Comparison of ENCODE assay signal across 1 cellular context in genomic region chr5:34686762-34687268, GRCh38.
TF ChIP-seq lines count a peak whose summit lies in the region.

No MANE protein-coding gene starts in this region.

TF ChIP-seq in SK-N-SH, 30 proteins besides CTCF, POLR2A, EP300 and RAD21 (continued from another document):
- TF ChIP-seq POLR2AphosphoS5 (IDR thresholded peaks at IDR 0.05; ENCODE audit: low read depth, low read length), result 0 out of 2 replicates have a peak, but pooled peaks have one; percentile 2
- no peak for TF ChIP-seq FOXJ3 (CRISPR knock-in tag; IDR thresholded peaks at IDR 0.05)
- TF ChIP-seq TCF12 (IDR thresholded peaks at IDR 0.05), result peak; percentile 43
- peak; percentile 8; the same call in 1 of the 2 replicates for TF ChIP-seq NFIC (IDR thresholded peaks at IDR 0.05; ENCODE audit: borderline replicate concordance)
- no peak for TF ChIP-seq USF1 (IDR thresholded peaks at IDR 0.05; ENCODE audit: borderline replicate concordance, low read depth)
- TF ChIP-seq MAX (IDR thresholded peaks at IDR 0.05; ENCODE audit: low read depth), result no peak
- TF ChIP-seq PBX3 (IDR thresholded peaks at IDR 0.05), result peak; percentile 77
- no peak for TF ChIP-seq TEAD4 (IDR thresholded peaks at IDR 0.05; ENCODE audit: borderline replicate concordance, insufficient read depth)
